In genomic region chrX:1452497-1453389, GRCh38 we compare ENCODE assay signal across 8 cellular contexts. TPM values are rescaled to one million over a fixed set of nuclear protein-coding genes. Genes with fewer than 3 reads are reported as not detected.
A peak's percentile ranks its signal among the peaks of the same experiment; 100 is the strongest.
DNase-seq lines count a peak whose midpoint lies in the region; ATAC-seq and TF ChIP-seq lines count a peak whose summit lies in the region.

Gene ASMTL (minus strand): TSS chrX:1452909. CDS start chrX:1452840, 69 bp downstream.

- H3K27ac ChIP-seq in Panc1 (ENCODE audit: low read length) (no peak within 1 kb of the TSS), heart left ventricle (peak within 1 kb of the TSS; percentile 75 to 95 (median 81)), aorta (ENCODE audit: low read depth in 1 of 2, low read length in 2 of 2) (peak within 1 kb of the TSS in 1 of 2 donors; percentile 48)

- H3K4me1 Mint-ChIP-seq in activated naive CD8-positive, alpha-beta T cell treated with anti-CD3 and anti-CD28 coated beads, Interleukin-2, amount 10 ng/mL, durations not matched to agents 7 days and 5 days = peaks cover 28% of the 10 kb centered on the region

- no peaks in the 10 kb centered on the region for H3K36me3 ChIP-seq in Panc1 (ENCODE audit: control insufficient read depth, insufficient read depth, low read length)
- H3K36me3 ChIP-seq in heart left ventricle = no peaks in the 10 kb centered on the region
- no peaks in the 10 kb centered on the region for H3K36me3 ChIP-seq in aorta (ENCODE audit: control insufficient read depth in 1 of 2, insufficient read depth in 2 of 2, low read length in 1 of 2)

- CTCF ChIA-PET in Panc1 (lab: Charles Lee) = no interaction called here

- peak in 1 of 2 donors; percentile 80 for TF ChIP-seq POLR2A in heart left ventricle (IDR thresholded peaks at IDR 0.05)

- H3K36me3 Mint-ChIP-seq in activated naive CD8-positive, alpha-beta T cell treated with anti-CD3 and anti-CD28 coated beads, Interleukin-2, amount 10 ng/mL, durations not matched to agents 7 days and 5 days = peaks cover 24% of the 10 kb centered on the region

- H3K9me3 ChIP-seq in Panc1 (ENCODE audit: control insufficient read depth, insufficient read depth, low read depth, low read length) (no peaks in the 10 kb centered on the region), heart left ventricle (no peaks in the 10 kb centered on the region), aorta (ENCODE audit: control insufficient read depth, low read length) (no peaks in the 10 kb centered on the region)

- no TSS peak for BruUV-seq in Panc1 (replicated peaks; lab: Mats Ljungman, UMichigan)

- POLR2A ChIA-PET in Panc1 (lab: Charles Lee) = no interaction called here
- POLR2A ChIA-PET in activated naive CD8-positive, alpha-beta T cell treated with anti-CD3 and anti-CD28 coated beads, Interleukin-2, amount 10 ng/mL, durations not matched to agents 7 days and 5 days (lab: Charles Lee) = no interaction called here

- H3K4me3 ChIP-seq in Panc1 (ENCODE audit: low read depth in 2 of 2, low read length in 2 of 2) (peak within 1 kb of the TSS; percentile 57 to 59), heart left ventricle (peak within 1 kb of the TSS; percentile 33 to 99 (median 87)), aorta (ENCODE audit: low read length in 2 of 2) (peak within 1 kb of the TSS; percentile 73 to 76)

- in situ Hi-C loops in Panc1 (cut with HindIII; ENCODE audit: low pct_unique_long_range_greater_than_20kb, low sequenced_read_pairs) = no loop called here

- peak within 1 kb of the TSS; percentile 98 for H3K27ac Mint-ChIP-seq in activated naive CD8-positive, alpha-beta T cell treated with anti-CD3 and anti-CD28 coated beads, Interleukin-2, amount 10 ng/mL, durations not matched to agents 7 days and 5 days

- peak within 1 kb of the TSS; percentile 89 for H3K4me3 Mint-ChIP-seq in activated naive CD8-positive, alpha-beta T cell treated with anti-CD3 and anti-CD28 coated beads, Interleukin-2, amount 10 ng/mL, durations not matched to agents 7 days and 5 days

- H3K4me1 ChIP-seq in Panc1 (ENCODE audit: control insufficient read depth, insufficient read depth, low read length) = no peaks in the 10 kb centered on the region
- H3K4me1 ChIP-seq in heart left ventricle = peaks cover 0 to 25% (median 11%) of the 10 kb centered on the region in 12 donors
- H3K4me1 ChIP-seq in aorta (ENCODE audit: control insufficient read depth in 1 of 2, insufficient read depth in 2 of 2, low read length in 2 of 2) = no peaks in the 10 kb centered on the region

- no peak for TF ChIP-seq CTCF in GM10266 (IDR thresholded peaks at IDR 0.05; ENCODE audit: control insufficient read depth, insufficient read depth, low read depth, missing control alignments)
- TF ChIP-seq CTCF in Panc1 (IDR thresholded peaks at IDR 0.05) = no peak
- no peak for TF ChIP-seq CTCF in heart left ventricle (IDR thresholded peaks at IDR 0.05)

- peaks cover 22% of the 10 kb centered on the region for H3K9me3 Mint-ChIP-seq in activated naive CD8-positive, alpha-beta T cell treated with anti-CD3 and anti-CD28 coated beads, Interleukin-2, amount 10 ng/mL, durations not matched to agents 7 days and 5 days

- no peaks in the 10 kb centered on the region for H3K27me3 ChIP-seq in Panc1 (ENCODE audit: control insufficient read depth, insufficient read depth, low read length)
- no peaks in the 10 kb centered on the region for H3K27me3 ChIP-seq in heart left ventricle
- H3K27me3 ChIP-seq in aorta (ENCODE audit: control insufficient read depth in 1 of 2, insufficient read depth in 2 of 2, low read length in 1 of 2) = no peaks in the 10 kb centered on the region

- DNase-seq in GM10266 (ENCODE audit: extremely low spot score) = peak; percentile 99
- peak; percentile 68 for DNase-seq in Panc1 (ENCODE audit: low read depth, low spot score)
- peak; percentile 100 for DNase-seq in activated naive CD8-positive, alpha-beta T cell treated with anti-CD3 and anti-CD28 coated beads, Interleukin-2, amount 10 ng/mL, durations not matched to agents 7 days and 5 days
- peak; percentile 99 to 100 (median 100) for DNase-seq in heart left ventricle
- DNase-seq in pulmonary artery endothelial cell (ENCODE audit: low read depth, low spot score) = peak; percentile 94
- peak; percentile 100 for DNase-seq in aorta
- no peak for DNase-seq in HUDEP-2 (lab: John Stamatoyannopoulos, UW; ENCODE audit: unreplicated experiment in 76 of 76)

- no peaks in the 10 kb centered on the region for H3K27me3 Mint-ChIP-seq in activated naive CD8-positive, alpha-beta T cell treated with anti-CD3 and anti-CD28 coated beads, Interleukin-2, amount 10 ng/mL, durations not matched to agents 7 days and 5 days

- peak; percentile 71 for ATAC-seq in HG02610 (IDR thresholded peaks at IDR 0.05; ENCODE audit: unreplicated experiment)
- ATAC-seq in Panc1 = peak; percentile 92
- ATAC-seq in activated naive CD8-positive, alpha-beta T cell treated with anti-CD3 and anti-CD28 coated beads, Interleukin-2, amount 10 ng/mL, durations not matched to agents 7 days and 5 days (ENCODE audit: low read depth) = peak; percentile 67
- peak; percentile 93 to 97 (median 95) for ATAC-seq in heart left ventricle
- peak; percentile 97 for ATAC-seq in aorta (ENCODE audit: low FRiP score)

- 0 to 2% (median 1%) methylated on average over 40 to 76 of the region's 76 CpGs for WGBS in heart left ventricle, 4 donors
- WGBS in aorta, 2 donors = 0% methylated on average over 70 to 76 of the region's 76 CpGs

- intact Hi-C loops in Panc1 (cut with micrococcal nuclease; ENCODE audit: unreplicated experiment) (loop anchor here (10.0 kb wide), 1 partner anchor 132 kb away; no protein-coding TSS in a partner anchor), heart left ventricle (cut with DNase I) (loop anchor here in 7 of 10 donors (2.0 to 10.0 kb wide), 10 partner anchors 60 to 1362 kb away; partner anchors contain the start of genes SLC25A6 (in 5 of the 7) and AKAP17A (in 4 of the 7)), aorta (cut with DNase I) (loop anchor here (1.0 to 10.0 kb wide), 5 partner anchors 60 to 1362 kb away; partner anchors contain the start of genes AKAP17A (in 2 of the 2) and SLC25A6 (in 2 of the 2))

RNA-seq across cellular contexts. Expression of gene ASMTL, which starts in this region (rescaled TPM):
- total RNA-seq in Panc1 (2021; ENCODE audit: unreplicated experiment) (16.5 TPM), heart left ventricle (10 to 100 TPM; 25.3 to 44.6 (median 29.1) TPM), pulmonary artery endothelial cell (8.9 and 25.5 TPM in 2 replicates), aorta (10 to 100 TPM; 31.3 to 32.3 TPM)
- polyA plus RNA-seq in Panc1 (2012; ENCODE audit: insufficient read length) = 29.5 TPM
- total RNA-seq in activated naive CD8-positive, alpha-beta T cell treated with anti-CD3 and anti-CD28 coated beads, Interleukin-2, amount 10 ng/mL, durations not matched to agents 7 days and 5 days = 10 to 100 TPM; 39.4 to 42.2 TPM
- polyA plus RNA-seq in heart left ventricle (10 to 100 TPM; 20.2 to 42.3 TPM), aorta (10 to 100 TPM; 26.7 to 56.1 TPM)

Comparison
In these comparisons a context has a peak if more than half of its experiments do, and no peak if none do; other contexts are left out.
1. DNase-seq: peak in GM10266 (single experiment), Panc1 (single experiment), activated naive CD8-positive, alpha-beta T cell treated with anti-CD3 and anti-CD28 coated beads, Interleukin-2, amount 10 ng/mL, durations not matched to agents 7 days and 5 days (single experiment), heart left ventricle (5 of 5), pulmonary artery endothelial cell (single experiment) and aorta (2 of 2); none in HUDEP-2 (0 of 76).
2. Peak in every context shown above with its lines, with median percentiles within 50 percentile points of each other: ATAC-seq and H3K4me3 ChIP-seq.